Comparison of ENCODE assay signal across 9 cellular contexts in the genomic region with DNA sequence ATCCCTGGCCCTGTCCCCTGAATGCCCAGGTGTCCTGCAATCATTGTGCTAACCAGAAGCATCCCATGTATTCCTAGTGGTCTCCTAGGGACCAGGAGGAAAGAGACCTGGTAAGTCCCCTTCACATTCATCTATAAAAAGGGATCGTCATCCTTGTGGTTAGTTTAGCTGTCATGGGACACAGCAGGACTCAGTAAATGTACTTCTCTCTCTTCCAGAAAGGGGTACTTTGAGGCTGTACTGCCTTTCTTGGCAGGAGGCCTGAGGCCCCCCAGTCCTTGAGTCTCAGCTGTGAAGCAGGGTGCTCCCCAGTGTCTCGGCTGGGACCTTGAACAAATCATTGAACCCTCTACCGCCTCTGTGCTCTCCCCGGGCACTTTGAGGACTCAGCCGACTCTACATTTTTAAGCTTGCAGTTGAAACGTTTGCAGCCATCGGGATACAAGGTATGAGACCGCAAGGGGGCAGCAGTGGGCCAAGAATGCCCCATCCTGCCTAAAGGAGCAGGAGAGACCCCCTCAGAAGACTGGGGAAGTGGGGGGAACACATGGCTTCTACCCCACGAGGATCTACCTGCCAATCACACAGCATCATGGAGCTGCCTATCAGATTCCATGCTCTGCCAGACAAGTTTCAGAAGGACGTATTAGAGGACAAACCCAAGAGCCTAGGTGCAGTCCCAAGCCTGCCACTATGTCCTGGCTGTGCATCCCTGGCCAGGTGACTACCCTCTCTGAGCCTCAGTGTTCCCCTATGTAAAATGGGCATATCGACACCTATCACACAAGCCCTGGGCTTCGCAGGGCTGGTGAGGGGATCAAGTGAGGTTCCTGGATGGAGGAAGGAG. TPM values are rescaled to one million over a fixed set of nuclear protein-coding genes. Genes with fewer than 3 reads are reported as not detected.
DNase-seq lines count a peak whose midpoint lies in the region; ATAC-seq and TF ChIP-seq lines count a peak whose summit lies in the region.
"Had no signal": no experiment of that assay in that cellular context is flagged by ENCODE, and none has a peak within 500 bp of the region (broad histone marks: within the 10 kb centered on the region; RNA-seq: fewer than 3 reads in every experiment).

No MANE protein-coding gene starts in this region.

- intact Hi-C loops in lower leg skin (cut with DNase I; ENCODE audit: low total_unique reads): no loop called here

- DNase-seq in NK-92 treated with Interleukin-12 subunit alpha and Interleukin-12 subunit beta, amount 100 ng/mL, for 24 hours (lab: John Stamatoyannopoulos, UW): peak; percentile 56
- DNase-seq in NK-92 (lab: John Stamatoyannopoulos, UW; ENCODE audit: unreplicated experiment) (no peak), NCI-H1694 treated with DMSO at 0.1 percent for 48 hours (lab: John Stamatoyannopoulos, UW) (peak; percentile 48), cerebellum (ENCODE audit: low spot score) (peak; percentile 50), lower leg skin (ENCODE audit: low spot score in 2 of 2) (peak; percentile 59 to 95)
- peak; percentile 70 to 77 for DNase-seq in activated CD4-positive, alpha-beta T cell treated with anti-CD3 and anti-CD28 coated beads for 4 hours
- peak; percentile 50 to 63 (median 51) for DNase-seq in stimulated activated CD4-positive, alpha-beta T cell treated with anti-CD3 and anti-CD28 coated beads, TNF-alpha, amount 100 ng/mL, for 4 hours (ENCODE audit: low read depth in 3 of 3)

- WGBS in lower leg skin, 2 donors: 29 to 31% methylated on average over 12 of the region's 12 CpGs

- TF ChIP-seq POLR2A in lower leg skin (IDR thresholded peaks at IDR 0.05): no peak

- peak in 1 of 3 donors; percentile 17 for TF ChIP-seq CTCF in lower leg skin (IDR thresholded peaks at IDR 0.05)

- ATAC-seq in GM21390 (IDR thresholded peaks at IDR 0.05; ENCODE audit: unreplicated experiment): no peak

- H3K4me3 ChIP-seq in lower leg skin (ENCODE audit: low read depth, poor library complexity, severe bottlenecking): no peak overlapping the region

RNA-seq across cellular contexts. Expression of a gene that starts 2.4 kb away (rescaled TPM):
- 32.4 TPM for total RNA-seq in cerebellum
- total RNA-seq in lower leg skin: 10 to 100 TPM; 29.3 to 45.7 (median 31.8) TPM

RNA-seq across cellular contexts. Expression of a gene that starts 30.6 kb away (rescaled TPM):
- total RNA-seq in cerebellum: 37.9 TPM
- total RNA-seq in lower leg skin: 100 to 1,000 TPM in 2 of 4 donors, 10 to 100 TPM in 2; 76.4 to 124 (median 102) TPM

RNA-seq across cellular contexts. Expression of a gene that starts 47.8 kb away (rescaled TPM):
- total RNA-seq in cerebellum: not detected
- total RNA-seq in lower leg skin: not detected
- total RNA-seq: subcutaneous adipose tissue had no signal
